ENCODE assay signal across 8 cellular contexts in genomic region chr13:114068723-114069322, GRCh38.
DNase-seq lines count a peak whose midpoint lies in the region; TF ChIP-seq lines count a peak whose summit lies in the region.

No MANE protein-coding gene starts in this region.

- TF ChIP-seq CTCF in RWPE1 (conservative IDR thresholded peaks at IDR 0.05; ENCODE audit: low read depth) (no peak), fibroblast of pulmonary artery (IDR thresholded peaks at IDR 0.05; ENCODE audit: low read length, missing control alignments) (no peak), prostate gland (IDR thresholded peaks at IDR 0.05) (no peak)

- H3K27me3 ChIP-seq in prostate gland (replicated peaks; ENCODE audit: insufficient read depth) (no peaks in the 10 kb centered on the region), Karpas-422 (ENCODE audit: low read length) (no peaks in the 10 kb centered on the region)

- H3K4me2 ChIP-seq in Karpas-422 (ENCODE audit: low read depth, low read length, poor library complexity, severe bottlenecking): no peak overlapping the region

- H3K36me3 ChIP-seq in prostate gland (no peaks in the 10 kb centered on the region), Karpas-422 (ENCODE audit: insufficient read depth, low read length) (no peaks in the 10 kb centered on the region)

- 49% methylated on average over 19 of the region's 19 CpGs for WGBS in prostate gland

- CTCF ChIA-PET in RWPE1 (lab: Yijun Ruan, JAX): no interaction called here

- intact Hi-C loops in prostate gland (cut with DNase I): no loop called here

- H3K9me3 ChIP-seq in prostate gland: no peaks in the 10 kb centered on the region
- no peaks in the 10 kb centered on the region; the same call in 1 of the 2 replicates for H3K9me3 ChIP-seq in Karpas-422 (ENCODE audit: low read length)

- H3K79me2 ChIP-seq in Karpas-422 (ENCODE audit: low read length): no peaks in the 10 kb centered on the region

- POLR2A ChIA-PET in RWPE1 (lab: Yijun Ruan, JAX; ENCODE audit: low non-redundant PET): no interaction called here

- H3K9me2 ChIP-seq in Karpas-422 (replicated peaks; ENCODE audit: insufficient read depth, low read length): no peaks in the 10 kb centered on the region

- no peak overlapping the region for H3K9ac ChIP-seq in Karpas-422 (ENCODE audit: low read length)

- peak overlapping the region; percentile 100 for H3K27ac ChIP-seq in RWPE1
- peak overlapping the region; percentile 35 to 81 for H3K27ac ChIP-seq in prostate gland
- H3K27ac ChIP-seq in Karpas-422 (ENCODE audit: low read length): no peak overlapping the region

- DNase-seq in GF-D8 (lab: John Stamatoyannopoulos, UW) (peak; percentile 53), RWPE1 (ENCODE audit: low spot score) (no peak), fibroblast of pulmonary artery (ENCODE audit: low read depth) (peak; percentile 85), prostate gland (ENCODE audit: low spot score) (no peak), cortex of kidney (lab: John Stamatoyannopoulos, UW) (no peak), SIG-M5 treated with dmso at 0.1 percent for 504 hours (lab: John Stamatoyannopoulos, UW; ENCODE audit: unreplicated experiment) (no peak), Karpas-422 (no peak), NCI-H1048 (lab: John Stamatoyannopoulos, UW) (no peak)

- no peak for TF ChIP-seq POLR2A in prostate gland (IDR thresholded peaks at IDR 0.05)

- H3K4me1 ChIP-seq in prostate gland (replicated peaks): peaks cover 7% of the 10 kb centered on the region
- peaks cover 24% of the 10 kb centered on the region for H3K4me1 ChIP-seq in Karpas-422 (ENCODE audit: low read length)

- H3K4me3 ChIP-seq in fibroblast of pulmonary artery (replicated peaks; ENCODE audit: low read depth, low read length): no peak overlapping the region
- no peak overlapping the region for H3K4me3 ChIP-seq in prostate gland
- no peak overlapping the region for H3K4me3 ChIP-seq in Karpas-422 (ENCODE audit: low read length)

- no peak overlapping the region for H2AFZ ChIP-seq in Karpas-422 (ENCODE audit: low read length)

- H4K20me1 ChIP-seq in Karpas-422 (ENCODE audit: insufficient read depth, low read depth, low read length): no peaks in the 10 kb centered on the region

Comparison
In these comparisons a context has a peak if more than half of its experiments do, and no peak if none do; other contexts are left out.
1. DNase-seq: peak in GF-D8 (single experiment) and fibroblast of pulmonary artery (single experiment); none in RWPE1 (single experiment), prostate gland (single experiment), cortex of kidney (single experiment), SIG-M5 treated with dmso at 0.1 percent for 504 hours (single experiment), Karpas-422 (single experiment) and NCI-H1048 (single experiment).